Comparison of ENCODE assay signal across 1 cellular context in genomic region chr6:96897396-96898240, GRCh38.
TF ChIP-seq lines count a peak whose summit lies in the region.

NDUFAF4 (minus strand) TSS chr6:96897891; CDS start chr6:96897801, 90 bp downstream.

TF ChIP-seq in HepG2, 621 proteins besides CTCF, POLR2A, EP300 and RAD21 (continued from another document and continues in another):
- TF ChIP-seq ZNF142 (CRISPR knock-in tag; IDR thresholded peaks at IDR 0.05) (no peak), HOXA3 (CRISPR knock-in tag; IDR thresholded peaks at IDR 0.05) (peak; percentile 60; the same call in 1 of the 2 replicates), HOXA5 (CRISPR knock-in tag; IDR thresholded peaks at IDR 0.05) (no peak), ZNF280D (CRISPR knock-in tag; IDR thresholded peaks at IDR 0.05) (no peak), MED13 (CRISPR knock-in tag; IDR thresholded peaks at IDR 0.05) (no peak), ZBTB40 (IDR thresholded peaks at IDR 0.05) (no peak), ZBTB40 (CRISPR knock-in tag; IDR thresholded peaks at IDR 0.05) (0 out of 2 replicates have a peak, but pooled peaks have one; percentile 25), EZH2 (conservative IDR thresholded peaks at IDR 0.05; ENCODE audit: low read depth, low read length) (no peak), PLSCR1 (CRISPR knock-in tag; IDR thresholded peaks at IDR 0.05; ENCODE audit: borderline replicate concordance) (no peak), ZIK1 (CRISPR knock-in tag; IDR thresholded peaks at IDR 0.05; ENCODE audit: borderline replicate concordance, low read depth) (no peak), ZNF232 (CRISPR knock-in tag; IDR thresholded peaks at IDR 0.05; ENCODE audit: borderline replicate concordance) (peak; percentile 47; the same call in 1 of the 2 replicates), FUBP1 (CRISPR knock-in tag; IDR thresholded peaks at IDR 0.05; ENCODE audit: borderline replicate concordance) (no peak), HIVEP1 (CRISPR knock-in tag; IDR thresholded peaks at IDR 0.05) (peak; percentile 78), ZNF850 (CRISPR knock-in tag; conservative IDR thresholded peaks at IDR 0.05) (no peak), ZNF318 (CRISPR knock-in tag; IDR thresholded peaks at IDR 0.05) (peak; percentile 79; the same call in 1 of the 2 replicates), ZNF3 (CRISPR knock-in tag; IDR thresholded peaks at IDR 0.05) (no peak), SMAD9 (CRISPR knock-in tag; IDR thresholded peaks at IDR 0.05) (no peak), U2AF1 (optimal IDR thresholded peaks at IDR 0.05; ENCODE audit: low read depth, low read length) (no peak)
